ENCODE assay signal across 18 cellular contexts in genomic region chr1:101548376-101548775, GRCh38.
"Had no signal": no experiment of that assay in that cellular context is flagged by ENCODE, and none has a peak within 500 bp of the region (broad histone marks: within the 10 kb centered on the region; RNA-seq: fewer than 3 reads in every experiment).

No MANE protein-coding gene starts in this region.

- H3K4me3 Mint-ChIP-seq: dendritic cell treated with granulocyte-macrophage colony-stimulating factor and Interleukin-4, amounts not matched to agents 40 ng/mL and 50 ng/mL, for 4 days; effector memory CD8-positive, alpha-beta T cell; naive thymus-derived CD4-positive, alpha-beta T cell had no signal

- H3K27me3 ChIP-seq: esophagus muscularis mucosa, foreskin keratinocyte, gastrocnemius medialis, heart right ventricle, left lung had no signal

- H3K4me1 Mint-ChIP-seq: naive thymus-derived CD4-positive, alpha-beta T cell had no signal

- H3K27ac ChIP-seq: esophagus muscularis mucosa, foreskin keratinocyte, gastrocnemius medialis, heart right ventricle, left lung, lower lobe of right lung had no signal

- H3K36me3 ChIP-seq: esophagus muscularis mucosa, gastrocnemius medialis, heart right ventricle, left lung, lower lobe of right lung had no signal

- DNase-seq: cortex of kidney; effector CD8-positive, alpha-beta T cell; effector memory CD8-positive, alpha-beta T cell; foreskin keratinocyte; gastrocnemius medialis; glutamatergic neuron; head of caudate nucleus; heart right ventricle; hippocampal formation; left cardiac atrium; left lung; left ventricle myocardium superior; lower lobe of right lung; mesenchymal stem cell; midbrain; naive thymus-derived CD4-positive, alpha-beta T cell had no signal

- H3K4me1 ChIP-seq: esophagus muscularis mucosa, foreskin keratinocyte, gastrocnemius medialis, heart right ventricle, left lung, lower lobe of right lung had no signal

- H3K27ac Mint-ChIP-seq: dendritic cell treated with granulocyte-macrophage colony-stimulating factor and Interleukin-4, amounts not matched to agents 40 ng/mL and 50 ng/mL, for 4 days; effector memory CD8-positive, alpha-beta T cell; naive thymus-derived CD4-positive, alpha-beta T cell had no signal

- H3K9me3 Mint-ChIP-seq: dendritic cell treated with granulocyte-macrophage colony-stimulating factor and Interleukin-4, amounts not matched to agents 40 ng/mL and 50 ng/mL, for 4 days; effector memory CD8-positive, alpha-beta T cell; naive thymus-derived CD4-positive, alpha-beta T cell had no signal

- H3K36me3 Mint-ChIP-seq: naive thymus-derived CD4-positive, alpha-beta T cell had no signal

- H3K4me3 ChIP-seq: esophagus muscularis mucosa, gastrocnemius medialis, heart right ventricle, left lung, lower lobe of right lung had no signal

- H3K27me3 Mint-ChIP-seq: dendritic cell treated with granulocyte-macrophage colony-stimulating factor and Interleukin-4, amounts not matched to agents 40 ng/mL and 50 ng/mL, for 4 days had no signal

- H3K9me3 ChIP-seq: esophagus muscularis mucosa, gastrocnemius medialis, heart right ventricle, left lung, lower lobe of right lung had no signal
